ENCODE assay signal across 1 cellular context in genomic region chr7:152869041-152869676, GRCh38.
TF ChIP-seq lines count a peak whose summit lies in the region.

No MANE protein-coding gene starts in this region.

TF ChIP-seq in H1, 55 proteins besides CTCF, POLR2A, EP300 and RAD21 (continued from another document):
- TF ChIP-seq CTBP2 (IDR thresholded peaks at IDR 0.05; ENCODE audit: borderline replicate concordance, insufficient read depth, insufficient read length, low read length) (no peak), HDAC2 (IDR thresholded peaks at IDR 0.05; ENCODE audit: borderline replicate concordance in 1 of 2, low read depth in 2 of 2, low read length in 2 of 2) (no peak), FOSL1 (IDR thresholded peaks at IDR 0.05; ENCODE audit: insufficient read depth, low read depth, low read length) (no peak), NRF1 (IDR thresholded peaks at IDR 0.05; ENCODE audit: low read depth, low read length) (no peak), TCF12 (IDR thresholded peaks at IDR 0.05; ENCODE audit: low read depth, low read length) (no peak)
